ENCODE assay signal across 10 cellular contexts in the genomic region with DNA sequence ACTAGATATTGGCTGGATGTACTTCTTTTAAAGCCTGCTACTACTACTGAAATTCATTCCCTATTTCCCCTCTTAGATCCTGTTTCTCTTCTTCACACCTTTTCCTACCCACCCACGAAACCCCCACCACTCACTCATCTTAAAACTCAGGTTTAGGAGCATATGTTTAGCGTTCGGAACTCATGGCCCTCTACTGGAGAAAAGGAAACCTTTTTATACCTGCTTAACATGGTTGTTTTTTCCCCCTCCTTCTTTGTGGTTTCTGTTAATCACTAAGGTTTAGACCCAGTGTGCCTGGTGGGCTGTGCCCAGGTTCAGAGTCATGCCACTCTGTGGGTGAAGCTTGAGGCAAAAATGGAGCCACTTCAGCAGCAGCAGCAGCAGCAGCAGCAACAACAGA. TPM values are rescaled to one million over a fixed set of nuclear protein-coding genes. Genes with fewer than 3 reads are reported as not detected.
A peak's percentile ranks its signal among the peaks of the same experiment; 100 is the strongest.
DNase-seq lines count a peak whose midpoint lies in the region; ATAC-seq and TF ChIP-seq lines count a peak whose summit lies in the region.
"Had no signal": no experiment of that assay in that cellular context is flagged by ENCODE, and none has a peak within 500 bp of the region (broad histone marks: within the 10 kb centered on the region; RNA-seq: fewer than 3 reads in every experiment).

No MANE protein-coding gene starts in this region.

- intact Hi-C loops in activated CD4-positive, alpha-beta T cell treated with anti-CD3 and anti-CD28 coated beads, Interleukin-2, amount 10 ng/mL, durations not matched to agents 24 days and 14 days (cut with micrococcal nuclease) = loop anchor here (5.0 to 10.0 kb wide), 4 partner anchors 109 to 659 kb away; a partner anchor contains a TSS
- intact Hi-C loops in esophagus muscularis mucosa (cut with DNase I) = loop anchor here (5.0 to 10.0 kb wide), 3 partner anchors 81 to 411 kb away; a partner anchor contains a TSS

- H3K14ac ChIP-seq in neuronal stem cell (ENCODE audit: low read length) = no peak overlapping the region

- no peak overlapping the region for H3K4me3 ChIP-seq in epithelial cell of esophagus (ENCODE audit: low read length)
- H3K4me3 ChIP-seq in esophagus muscularis mucosa = no peak overlapping the region
- no peak overlapping the region for H3K4me3 ChIP-seq in neuronal stem cell (ENCODE audit: low read length in 2 of 2)

- H3K4me3 Mint-ChIP-seq in activated CD4-positive, alpha-beta T cell treated with anti-CD3 and anti-CD28 coated beads, Interleukin-2, amount 10 ng/mL, durations not matched to agents 24 days and 14 days = peak overlapping the region; percentile 98

- peaks cover 10% of the 10 kb centered on the region for H3K79me1 ChIP-seq in neuronal stem cell (ENCODE audit: low read depth, low read length)

- no peak overlapping the region for H3K4me2 ChIP-seq in neuronal stem cell (ENCODE audit: insufficient read depth, low read length, poor library complexity, severe bottlenecking)

- no peaks in the 10 kb centered on the region for H3K27me3 Mint-ChIP-seq in activated CD4-positive, alpha-beta T cell treated with anti-CD3 and anti-CD28 coated beads, Interleukin-2, amount 10 ng/mL, durations not matched to agents 24 days and 14 days

- no peak overlapping the region for H2BK15ac ChIP-seq in neuronal stem cell (ENCODE audit: low read length)

- H3K27ac ChIP-seq in esophagus muscularis mucosa (replicated peaks in 1 of 4) (no peak overlapping the region), neuronal stem cell (replicated peaks; ENCODE audit: low read length) (no peak overlapping the region)

- H3K9me3 Mint-ChIP-seq in activated CD4-positive, alpha-beta T cell treated with anti-CD3 and anti-CD28 coated beads, Interleukin-2, amount 10 ng/mL, durations not matched to agents 24 days and 14 days = no peaks in the 10 kb centered on the region

- H2BK12ac ChIP-seq in neuronal stem cell (ENCODE audit: low read length) = no peak overlapping the region

- TF ChIP-seq POLR2A in esophagus muscularis mucosa (IDR thresholded peaks at IDR 0.05; ENCODE audit: low read depth) = no peak

- peaks cover 46% of the 10 kb centered on the region for H3K36me3 Mint-ChIP-seq in activated CD4-positive, alpha-beta T cell treated with anti-CD3 and anti-CD28 coated beads, Interleukin-2, amount 10 ng/mL, durations not matched to agents 24 days and 14 days (ENCODE audit: low read depth)

- H2BK120ac ChIP-seq in neuronal stem cell (ENCODE audit: low read depth, low read length) = no peak overlapping the region

- no peak overlapping the region for H4K8ac ChIP-seq in neuronal stem cell (ENCODE audit: low read depth, low read length)

- H3K4me1 ChIP-seq in esophagus muscularis mucosa = peaks cover 27 to 70% (median 58%) of the 10 kb centered on the region in 4 donors
- H3K4me1 ChIP-seq in neuronal stem cell (ENCODE audit: control insufficient read depth in 2 of 2, insufficient read depth in 1 of 2, low read depth in 1 of 2, low read length in 2 of 2) = peaks cover 2 to 14% of the 10 kb centered on the region in 2 donors

- no peak overlapping the region for H2AK5ac ChIP-seq in neuronal stem cell (ENCODE audit: low read depth, low read length)

- no peak overlapping the region for H3K4ac ChIP-seq in neuronal stem cell (ENCODE audit: low read length)

- no peak overlapping the region for H2BK5ac ChIP-seq in neuronal stem cell (ENCODE audit: low read length)

- H3K36me3 ChIP-seq in esophagus muscularis mucosa (no peaks in the 10 kb centered on the region), neuronal stem cell (replicated peaks in 1 of 2; ENCODE audit: control insufficient read depth in 2 of 2, insufficient read depth in 2 of 2, low read length in 2 of 2) (peaks cover 18 to 44% of the 10 kb centered on the region in 2 donors)

- H3K27me3 ChIP-seq in esophagus muscularis mucosa = no peaks in the 10 kb centered on the region
- H3K27me3 ChIP-seq in neuronal stem cell (ENCODE audit: control insufficient read depth in 3 of 3, insufficient read depth in 3 of 3, low read depth in 1 of 3, low read length in 3 of 3) = no peaks in the 10 kb centered on the region

- peak; percentile 19 for ATAC-seq in stimulated activated naive CD8-positive, alpha-beta T cell treated with anti-CD3 and anti-CD28 coated beads, Interleukin-15, Interleukin-2, amounts not matched to agents 100 U/mL and 50 U/mL, for 24 hours
- ATAC-seq in HG03432 (IDR thresholded peaks at IDR 0.05; ENCODE audit: unreplicated experiment) = no peak

- no peak for TF ChIP-seq EP300 in esophagus muscularis mucosa (IDR thresholded peaks at IDR 0.05)

- H3K23ac ChIP-seq in neuronal stem cell (ENCODE audit: low read depth, low read length, poor library complexity) = no peak overlapping the region

- 76% methylated on average over 3 of the region's 3 CpGs for WGBS in esophagus muscularis mucosa
- 100% methylated on average over 1 of the region's 3 CpGs; no CpG with 5 or more reads in 1 of the 2 donors for WGBS in neuronal stem cell (ENCODE audit: extremely low coverage in 2 of 2, insufficient read length in 2 of 2, insufficient replicate concordance in 1 of 2), 2 donors

- H3K9me3 ChIP-seq in esophagus muscularis mucosa = no peaks in the 10 kb centered on the region
- H3K9me3 ChIP-seq in neuronal stem cell (replicated peaks in 1 of 2; ENCODE audit: control insufficient read depth in 2 of 2, insufficient read depth in 1 of 2, low read depth in 1 of 2, low read length in 2 of 2) = no peaks in the 10 kb centered on the region
- H3K9me3 ChIP-seq: HAP-1 had no signal

- peaks cover 66% of the 10 kb centered on the region for H3K4me1 Mint-ChIP-seq in activated CD4-positive, alpha-beta T cell treated with anti-CD3 and anti-CD28 coated beads, Interleukin-2, amount 10 ng/mL, durations not matched to agents 24 days and 14 days

- H3K18ac ChIP-seq in neuronal stem cell (ENCODE audit: low read length) = no peak overlapping the region

- H4K91ac ChIP-seq in neuronal stem cell (ENCODE audit: low read depth, low read length, poor library complexity) = no peak overlapping the region

- DNase-seq in activated gamma-delta T cell treated with Interleukin-2 at 50 U/mL for 16 hours (peak; percentile 14), activated gamma-delta T cell (lab: John Stamatoyannopoulos, UW) (no peak), epithelial cell of esophagus (ENCODE audit: low read depth) (no peak), esophagus muscularis mucosa (ENCODE audit: extremely low spot score) (no peak), neuronal stem cell (ENCODE audit: low spot score) (no peak)
- DNase-seq in activated CD4-positive, alpha-beta T cell treated with anti-CD3 and anti-CD28 coated beads, Interleukin-2, amount 10 ng/mL, durations not matched to agents 24 days and 14 days = peak; percentile 72
- DNase-seq in stimulated activated naive CD8-positive, alpha-beta T cell treated with anti-CD3 and anti-CD28 coated beads, Interleukin-15, Interleukin-2, amounts not matched to agents 100 U/mL and 50 U/mL, for 24 hours = peak; percentile 13
- DNase-seq: aorta had no signal

- no peak overlapping the region for H2AFZ ChIP-seq in neuronal stem cell (ENCODE audit: low read length)

- no peak overlapping the region for H3K9ac ChIP-seq in neuronal stem cell (ENCODE audit: low read depth, low read length, poor library complexity)

- TF ChIP-seq CTCF in epithelial cell of esophagus (IDR thresholded peaks at IDR 0.05; ENCODE audit: insufficient read depth, low read depth, low read length, missing control alignments) (peak; percentile 43), esophagus muscularis mucosa (IDR thresholded peaks at IDR 0.05) (no peak)

- H3K27ac Mint-ChIP-seq in activated CD4-positive, alpha-beta T cell treated with anti-CD3 and anti-CD28 coated beads, Interleukin-2, amount 10 ng/mL, durations not matched to agents 24 days and 14 days = peak overlapping the region; percentile 46

RNA-seq across cellular contexts. Expression of a gene that starts 2.6 kb away (rescaled TPM):
- total RNA-seq in activated CD4-positive, alpha-beta T cell treated with anti-CD3 and anti-CD28 coated beads, Interleukin-2, amount 10 ng/mL, durations not matched to agents 24 days and 14 days = 31.1 and 33.9 TPM in 2 replicates
- total RNA-seq in esophagus muscularis mucosa = 1 to 10 TPM; 3.6 to 6.8 (median 6.7) TPM
- polyA plus RNA-seq in neuronal stem cell (2013, experiment 1 of 2) = 63.3 TPM
- 66.0 TPM for polyA plus RNA-seq in neuronal stem cell (2013, experiment 2 of 2)

Comparison
In these comparisons a context has a peak if more than half of its experiments do, and no peak if none do; other contexts are left out.
1. DNase-seq: peak in activated gamma-delta T cell treated with Interleukin-2 at 50 U/mL for 16 hours (single experiment), activated CD4-positive, alpha-beta T cell treated with anti-CD3 and anti-CD28 coated beads, Interleukin-2, amount 10 ng/mL, durations not matched to agents 24 days and 14 days (single experiment) and stimulated activated naive CD8-positive, alpha-beta T cell treated with anti-CD3 and anti-CD28 coated beads, Interleukin-15, Interleukin-2, amounts not matched to agents 100 U/mL and 50 U/mL, for 24 hours (single experiment); none in activated gamma-delta T cell (single experiment), epithelial cell of esophagus (single experiment), esophagus muscularis mucosa (single experiment) and neuronal stem cell (single experiment).